11 cellular contexts compared by ENCODE assay signal in genomic region chr4:53541577-53542206, GRCh38. TPM values are rescaled to one million over a fixed set of nuclear protein-coding genes. Genes with fewer than 3 reads are reported as not detected.
DNase-seq lines count a peak whose midpoint lies in the region; ATAC-seq, FAIRE-seq and TF ChIP-seq lines count a peak whose summit lies in the region.
"Had no signal": no experiment of that assay in that cellular context is flagged by ENCODE, and none has a peak within 500 bp of the region (broad histone marks: within the 10 kb centered on the region; RNA-seq: fewer than 3 reads in every experiment).

No MANE protein-coding gene starts in this region.

- H3K36me3 Mint-ChIP-seq in astrocyte (ENCODE audit: low read depth, unreplicated experiment) = no peaks in the 10 kb centered on the region

- H3K4me2 ChIP-seq in astrocyte (ENCODE audit: low read length) = peak overlapping the region; percentile 65
- H3K4me2 ChIP-seq: BLaER1 had no signal

- WGBS in tibial nerve, 2 donors = 15% methylated on average over 2 of the region's 2 CpGs

- TF ChIP-seq CTCF in astrocyte (IDR thresholded peaks at IDR 0.05; ENCODE audit: insufficient read depth, low read depth, low read length) (no peak), tibial nerve (IDR thresholded peaks at IDR 0.05) (no peak)

- peak overlapping the region; percentile 82 for H3K27ac Mint-ChIP-seq in astrocyte (ENCODE audit: unreplicated experiment)

- H3K9me3 Mint-ChIP-seq in astrocyte (ENCODE audit: unreplicated experiment) = no peaks in the 10 kb centered on the region

- H3K9me3 ChIP-seq in astrocyte (ENCODE audit: insufficient read depth, low read depth, low read length) = no peaks in the 10 kb centered on the region
- no peaks in the 10 kb centered on the region for H3K9me3 ChIP-seq in tibial nerve
- H3K9me3 ChIP-seq: BLaER1 had no signal

- no peaks in the 10 kb centered on the region for H3K27me3 ChIP-seq in astrocyte (ENCODE audit: insufficient read depth, low read length)
- no peaks in the 10 kb centered on the region for H3K27me3 ChIP-seq in tibial nerve
- H3K27me3 ChIP-seq: BLaER1 had no signal

- TF ChIP-seq POLR2A in erythroblast (IDR thresholded peaks at IDR 0.05; ENCODE audit: low read length) = no peak
- no peak for TF ChIP-seq POLR2A in tibial nerve (IDR thresholded peaks at IDR 0.05)

- H4K20me1 ChIP-seq in astrocyte (ENCODE audit: insufficient read depth, low read length) = no peaks in the 10 kb centered on the region
- H4K20me1 ChIP-seq: BLaER1 had no signal

- no peak for DNase-seq in Right ventricle myocardium inferior (ENCODE audit: missing footprints)
- no peak for DNase-seq in cardiac septum (ENCODE audit: low spot score)
- peak; percentile 96 for DNase-seq in astrocyte (ENCODE audit: low read depth)
- peak; percentile 94 for DNase-seq in iris pigment epithelial cell (ENCODE audit: low read depth)
- no peak for DNase-seq in activated CD4-positive, alpha-beta T cell treated with anti-CD3 and anti-CD28 coated beads for 1 hour
- no peak for DNase-seq in erythroblast (lab: John Stamatoyannopoulos, UW)
- no peak for DNase-seq in tibial nerve (ENCODE audit: low spot score in 2 of 2)
- no peak for DNase-seq in DMS114 treated with DMSO at 0.1 percent for 48 hours (lab: John Stamatoyannopoulos, UW; ENCODE audit: unreplicated experiment)
- DNase-seq: activated effector memory CD4-positive, alpha-beta T cell treated with Interleukin-2 at 50 U/mL for 16 hours had no signal

- H3K9ac ChIP-seq in astrocyte (ENCODE audit: low read length) = peak overlapping the region; percentile 57
- H3K9ac ChIP-seq: BLaER1 had no signal

- ATAC-seq in Right ventricle myocardium inferior = peak; percentile 78

- peak; percentile 98 for FAIRE-seq in astrocyte (lab: Jason Lieb, UNC)

- intact Hi-C loops in Right ventricle myocardium inferior (cut with DNase I) (no loop called here), cardiac septum (cut with DNase I) (no loop called here)

- no peaks in the 10 kb centered on the region for H3K79me2 ChIP-seq in astrocyte (ENCODE audit: insufficient read depth, low read length)

- H3K4me1 ChIP-seq in astrocyte (ENCODE audit: insufficient read depth, low read length) (peaks cover 19% of the 10 kb centered on the region), tibial nerve (peaks cover 0 to 39% (median 9%) of the 10 kb centered on the region in 4 donors)
- H3K4me1 ChIP-seq: BLaER1 had no signal

- H3K36me3 ChIP-seq in astrocyte (ENCODE audit: insufficient read depth, low read length) (no peaks in the 10 kb centered on the region), tibial nerve (no peaks in the 10 kb centered on the region)
- H3K36me3 ChIP-seq: BLaER1 had no signal

- no peaks in the 10 kb centered on the region for H3K27me3 Mint-ChIP-seq in astrocyte (ENCODE audit: low read depth, unreplicated experiment)

- H2AFZ ChIP-seq in astrocyte (ENCODE audit: low read depth, low read length) = no peak overlapping the region

- H3K4me1 Mint-ChIP-seq in astrocyte (ENCODE audit: low read depth, unreplicated experiment) = peaks cover 40% of the 10 kb centered on the region

- peak overlapping the region; percentile 83 for H3K27ac ChIP-seq in astrocyte (ENCODE audit: low read depth, low read length)
- peak overlapping the region in 2 of 4 donors; percentile 31 to 72 for H3K27ac ChIP-seq in tibial nerve
- H3K27ac ChIP-seq: BLaER1, SK-N-MC had no signal

- peak overlapping the region; percentile 9 for H3K4me3 ChIP-seq in astrocyte (ENCODE audit: insufficient read depth, low read depth, low read length)
- H3K4me3 ChIP-seq in tibial nerve = no peak overlapping the region
- H3K4me3 ChIP-seq: BLaER1, SK-N-MC had no signal

- no peak for TF ChIP-seq EP300 in tibial nerve (IDR thresholded peaks at IDR 0.05)

- H3K4me3 Mint-ChIP-seq in astrocyte (ENCODE audit: unreplicated experiment) = no peak overlapping the region

RNA-seq across cellular contexts. Expression of gene LNX1, which starts 49.6 kb away (rescaled TPM):
- 11.2 TPM for total RNA-seq in Right ventricle myocardium inferior
- 1.8 TPM for total RNA-seq in cardiac septum
- total RNA-seq in astrocyte = 2.5 and 4.4 TPM in 2 replicates
- total RNA-seq in tibial nerve = 10 to 100 TPM in 1 of 4 donors, 1 to 10 TPM in 3; 4.8 to 12.6 (median 6.6) TPM

Comparison
In these comparisons a context has a peak if more than half of its experiments do, and no peak if none do; other contexts are left out.
1. DNase-seq: peak in astrocyte (single experiment) and iris pigment epithelial cell (single experiment); none in Right ventricle myocardium inferior (single experiment), cardiac septum (single experiment), activated CD4-positive, alpha-beta T cell treated with anti-CD3 and anti-CD28 coated beads for 1 hour (single experiment), erythroblast (0 of 2), tibial nerve (0 of 2) and DMS114 treated with DMSO at 0.1 percent for 48 hours (single experiment).